Comparison of ENCODE assay signal across 24 cellular contexts in the genomic region with DNA sequence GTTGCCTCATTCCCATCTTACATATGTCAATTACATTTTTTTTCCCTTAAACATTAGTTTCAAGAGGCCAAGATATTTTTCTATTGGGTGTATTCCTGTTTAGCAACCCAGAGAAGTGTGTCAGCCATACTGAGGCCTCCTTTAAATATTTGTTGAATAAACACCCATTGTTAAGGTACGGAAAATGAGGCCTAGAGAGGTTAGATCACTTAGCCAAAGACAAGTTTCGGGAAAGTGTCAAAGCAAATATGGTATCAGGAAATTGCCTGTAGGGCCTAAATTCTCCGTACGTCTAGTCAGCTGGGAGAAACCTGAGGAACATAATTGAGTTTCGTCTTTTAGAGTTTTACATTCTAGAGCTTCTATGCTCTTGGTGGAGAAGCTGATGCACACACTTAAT.
"Had no signal": no experiment of that assay in that cellular context is flagged by ENCODE, and none has a peak within 500 bp of the region (broad histone marks: within the 10 kb centered on the region; RNA-seq: fewer than 3 reads in every experiment).

No MANE protein-coding gene starts in this region.

- H3K27me3 ChIP-seq: colonic mucosa, dorsolateral prefrontal cortex, esophagus muscularis mucosa, esophagus squamous epithelium, foreskin keratinocyte, gastrocnemius medialis, gastroesophageal sphincter, heart left ventricle, heart right ventricle had no signal

- H3K9me3 ChIP-seq: colonic mucosa, esophagus muscularis mucosa, gastrocnemius medialis, gastroesophageal sphincter had no signal

- H3K36me3 ChIP-seq: colonic mucosa, esophagus muscularis mucosa, esophagus squamous epithelium, gastrocnemius medialis, gastroesophageal sphincter, heart left ventricle, heart right ventricle had no signal

- DNase-seq: colonic mucosa; cortex of kidney; dermis blood vessel endothelial cell; dorsolateral prefrontal cortex; effector CD4-positive, alpha-beta T cell; effector CD8-positive, alpha-beta T cell; effector memory CD4-positive, alpha-beta T cell; effector memory CD8-positive, alpha-beta T cell; endodermal cell; erythroblast; esophagus squamous epithelium; foreskin fibroblast; foreskin keratinocyte; foreskin melanocyte; gastrocnemius medialis; glutamatergic neuron; head of caudate nucleus; heart left ventricle; heart right ventricle had no signal

- H3K27ac ChIP-seq: colonic mucosa, coronary artery, dorsolateral prefrontal cortex, epithelial cell of prostate, esophagus muscularis mucosa, esophagus squamous epithelium, foreskin keratinocyte, gastrocnemius medialis, gastroesophageal sphincter, heart left ventricle, heart right ventricle had no signal

- H3K4me1 ChIP-seq: colonic mucosa, esophagus muscularis mucosa, esophagus squamous epithelium, foreskin keratinocyte, gastrocnemius medialis, gastroesophageal sphincter, heart left ventricle, heart right ventricle had no signal

- ATAC-seq: effector memory CD8-positive, alpha-beta T cell; esophagus mucosa; foreskin keratinocyte; gastrocnemius medialis; gastroesophageal sphincter; heart left ventricle; heart right ventricle had no signal

- H3K4me3 ChIP-seq: colonic mucosa, coronary artery, dorsolateral prefrontal cortex, esophagus muscularis mucosa, esophagus squamous epithelium, gastrocnemius medialis, gastroesophageal sphincter, heart left ventricle, heart right ventricle had no signal
